Comparison of ENCODE assay signal across 9 cellular contexts in genomic region chr10:78407009-78407711, GRCh38.
DNase-seq lines count a peak whose midpoint lies in the region; ATAC-seq, FAIRE-seq and TF ChIP-seq lines count a peak whose summit lies in the region.
"Had no signal": no experiment of that assay in that cellular context is flagged by ENCODE, and none has a peak within 500 bp of the region (broad histone marks: within the 10 kb centered on the region; RNA-seq: fewer than 3 reads in every experiment).

No MANE protein-coding gene starts in this region.

- TF ChIP-seq CTCF in chondrocyte (IDR thresholded peaks at IDR 0.05) (no peak), kidney (IDR thresholded peaks at IDR 0.05; ENCODE audit: borderline replicate concordance, extremely low read depth, insufficient read depth) (no peak)

- H3K27me3 Mint-ChIP-seq in activated CD4-positive, alpha-beta T cell treated with anti-CD3 and anti-CD28 coated beads for 36 hours: peaks cover 9% of the 10 kb centered on the region
- H3K27me3 Mint-ChIP-seq in chondrocyte (ENCODE audit: low read depth): peaks cover 5% of the 10 kb centered on the region

- H3K27ac Mint-ChIP-seq in activated CD4-positive, alpha-beta T cell treated with anti-CD3 and anti-CD28 coated beads for 36 hours: no peak overlapping the region
- H3K27ac Mint-ChIP-seq in chondrocyte (ENCODE audit: unreplicated experiment): peak overlapping the region; percentile 45

- intact Hi-C loops in activated CD4-positive, alpha-beta T cell treated with anti-CD3 and anti-CD28 coated beads for 36 hours (cut with DNase I, micrococcal nuclease): loop anchor here in 1 of 2 experiments (5.0 kb wide), 1 partner anchor 790 kb away; no protein-coding TSS in a partner anchor
- intact Hi-C loops in kidney (cut with DNase I): no loop called here

- no peak for FAIRE-seq in kidney (lab: Jason Lieb, UNC)

- H3K4me3 Mint-ChIP-seq in activated CD4-positive, alpha-beta T cell treated with anti-CD3 and anti-CD28 coated beads for 36 hours: peak overlapping the region; percentile 58
- peak overlapping the region; percentile 69 for H3K4me3 Mint-ChIP-seq in chondrocyte (ENCODE audit: unreplicated experiment)

- H3K9ac ChIP-seq in kidney (ENCODE audit: low read length in 2 of 2): peak overlapping the region in 1 of 2 donors; percentile 47

- DNase-seq in activated gamma-delta T cell treated with Interleukin-2 at 50 U/mL for 16 hours: peak; percentile 37
- no peak for DNase-seq in activated gamma-delta T cell (lab: John Stamatoyannopoulos, UW)
- peak; percentile 62 for DNase-seq in NCI-H1694 (lab: John Stamatoyannopoulos, UW)
- peak; percentile 83 for DNase-seq in activated CD4-positive, alpha-beta T cell treated with anti-CD3 and anti-CD28 coated beads for 36 hours
- DNase-seq in chondrocyte (ENCODE audit: low spot score): no peak
- peak; percentile 90 for DNase-seq in kidney
- DNase-seq in stimulated activated CD4-positive, alpha-beta T cell treated with anti-CD3 and anti-CD28 coated beads, Interleukin-2, amount 100 ng/mL, for 24 hours: peak; percentile 66 to 81

- H3K36me3 ChIP-seq in kidney (ENCODE audit: control insufficient read depth in 1 of 2, insufficient read depth in 2 of 2, low read length in 2 of 2): no peaks in the 10 kb centered on the region
- H3K36me3 ChIP-seq: neutrophil had no signal

- ATAC-seq in activated CD4-positive, alpha-beta T cell treated with anti-CD3 and anti-CD28 coated beads for 36 hours: peak; percentile 99
- no peak for ATAC-seq in HG03039 (IDR thresholded peaks at IDR 0.05; ENCODE audit: unreplicated experiment)

- peak overlapping the region in 1 of 2 donors; percentile 27 for H3K27ac ChIP-seq in kidney (ENCODE audit: low read depth in 2 of 2, low read length in 2 of 2)
- H3K27ac ChIP-seq: neutrophil had no signal

- H3K4me1 ChIP-seq in kidney (ENCODE audit: control insufficient read depth in 1 of 2, insufficient read depth in 1 of 2, low read depth in 1 of 2, low read length in 2 of 2): peaks cover 6 to 9% of the 10 kb centered on the region in 2 donors

- CTCF ChIA-PET in activated CD4-positive, alpha-beta T cell treated with anti-CD3 and anti-CD28 coated beads for 36 hours (lab: Charles Lee): interaction anchor here (0.6 to 1.6 kb wide), 4 partner anchors 10 to 684 kb away, joined by 3 to 6 read pairs (median 4); no protein-coding TSS in a partner anchor

- H3K4me3 ChIP-seq in kidney (ENCODE audit: low read length in 2 of 2): peak overlapping the region; percentile 33 to 67

- H3K36me3 Mint-ChIP-seq in activated CD4-positive, alpha-beta T cell treated with anti-CD3 and anti-CD28 coated beads for 36 hours (ENCODE audit: low read depth): no peaks in the 10 kb centered on the region
- no peaks in the 10 kb centered on the region for H3K36me3 Mint-ChIP-seq in chondrocyte (ENCODE audit: low read depth)

- POLR2A ChIA-PET in activated CD4-positive, alpha-beta T cell treated with anti-CD3 and anti-CD28 coated beads for 36 hours (lab: Charles Lee): no interaction called here

- peaks cover 4% of the 10 kb centered on the region for H3K4me1 Mint-ChIP-seq in activated CD4-positive, alpha-beta T cell treated with anti-CD3 and anti-CD28 coated beads for 36 hours
- peaks cover 34% of the 10 kb centered on the region for H3K4me1 Mint-ChIP-seq in chondrocyte (ENCODE audit: low read depth)

- H3K9me3 ChIP-seq in kidney (ENCODE audit: control insufficient read depth in 1 of 2, low read length in 2 of 2): no peaks in the 10 kb centered on the region
- H3K9me3 ChIP-seq: neutrophil had no signal

- no peaks in the 10 kb centered on the region for H3K9me3 Mint-ChIP-seq in activated CD4-positive, alpha-beta T cell treated with anti-CD3 and anti-CD28 coated beads for 36 hours (ENCODE audit: low read depth)
- H3K9me3 Mint-ChIP-seq in chondrocyte (ENCODE audit: low read depth): no peaks in the 10 kb centered on the region

Comparison
In these comparisons a context has a peak if more than half of its experiments do, and no peak if none do; other contexts are left out.
1. DNase-seq: peak in activated gamma-delta T cell treated with Interleukin-2 at 50 U/mL for 16 hours (single experiment), NCI-H1694 (single experiment), activated CD4-positive, alpha-beta T cell treated with anti-CD3 and anti-CD28 coated beads for 36 hours (single experiment), kidney (single experiment) and stimulated activated CD4-positive, alpha-beta T cell treated with anti-CD3 and anti-CD28 coated beads, Interleukin-2, amount 100 ng/mL, for 24 hours (2 of 2); none in activated gamma-delta T cell (single experiment) and chondrocyte (single experiment).